ENCODE assay signal across 1 cellular context in genomic region chr1:153565529-153566374, GRCh38.
TF ChIP-seq lines count a peak whose summit lies in the region.

Gene S100A2 (minus strand): TSS chr1:153565844. CDS start chr1:153563877, 1,967 bp downstream.

TF ChIP-seq in HepG2, 621 proteins besides CTCF, POLR2A, EP300 and RAD21 (continued from another document):
- TF ChIP-seq, protein P1, sequence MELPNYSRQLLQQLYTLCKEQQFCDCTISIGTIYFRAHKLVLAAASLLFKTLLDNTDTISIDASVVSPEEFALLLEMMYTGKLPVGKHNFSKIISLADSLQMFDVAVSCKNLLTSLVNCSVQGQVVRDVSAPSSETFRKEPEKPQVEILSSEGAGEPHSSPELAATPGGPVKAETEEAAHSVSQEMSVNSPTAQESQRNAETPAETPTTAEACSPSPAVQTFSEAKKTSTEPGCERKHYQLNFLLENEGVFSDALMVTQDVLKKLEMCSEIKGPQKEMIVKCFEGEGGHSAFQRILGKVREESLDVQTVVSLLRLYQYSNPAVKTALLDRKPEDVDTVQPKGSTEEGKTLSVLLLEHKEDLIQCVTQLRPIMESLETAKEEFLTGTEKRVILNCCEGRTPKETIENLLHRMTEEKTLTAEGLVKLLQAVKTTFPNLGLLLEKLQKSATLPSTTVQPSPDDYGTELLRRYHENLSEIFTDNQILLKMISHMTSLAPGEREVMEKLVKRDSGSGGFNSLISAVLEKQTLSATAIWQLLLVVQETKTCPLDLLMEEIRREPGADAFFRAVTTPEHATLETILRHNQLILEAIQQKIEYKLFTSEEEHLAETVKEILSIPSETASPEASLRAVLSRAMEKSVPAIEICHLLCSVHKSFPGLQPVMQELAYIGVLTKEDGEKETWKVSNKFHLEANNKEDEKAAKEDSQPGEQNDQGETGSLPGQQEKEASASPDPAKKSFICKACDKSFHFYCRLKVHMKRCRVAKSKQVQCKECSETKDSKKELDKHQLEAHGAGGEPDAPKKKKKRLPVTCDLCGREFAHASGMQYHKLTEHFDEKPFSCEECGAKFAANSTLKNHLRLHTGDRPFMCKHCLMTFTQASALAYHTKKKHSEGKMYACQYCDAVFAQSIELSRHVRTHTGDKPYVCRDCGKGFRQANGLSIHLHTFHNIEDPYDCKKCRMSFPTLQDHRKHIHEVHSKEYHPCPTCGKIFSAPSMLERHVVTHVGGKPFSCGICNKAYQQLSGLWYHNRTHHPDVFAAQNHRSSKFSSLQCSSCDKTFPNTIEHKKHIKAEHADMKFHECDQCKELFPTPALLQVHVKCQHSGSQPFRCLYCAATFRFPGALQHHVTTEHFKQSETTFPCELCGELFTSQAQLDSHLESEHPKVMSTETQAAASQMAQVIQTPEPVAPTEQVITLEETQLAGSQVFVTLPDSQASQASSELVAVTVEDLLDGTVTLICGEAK (IDR thresholded peaks at IDR 0.05) = no peak
- TF ChIP-seq, protein P1 (CRISPR knock-in tag; IDR thresholded peaks at IDR 0.05) = no peak
- TF ChIP-seq ZNF160 (CRISPR knock-in tag; IDR thresholded peaks at IDR 0.05) = no peak
- no peak for TF ChIP-seq FOXO1 (CRISPR knock-in tag; IDR thresholded peaks at IDR 0.05)
- 0 out of 2 replicates have a peak, but pooled peaks have one; percentile 28 for TF ChIP-seq HIC2 (CRISPR knock-in tag; IDR thresholded peaks at IDR 0.05; ENCODE audit: low read depth)
- TF ChIP-seq ZNF343 (CRISPR knock-in tag; IDR thresholded peaks at IDR 0.05) = no peak
- 0 out of 2 replicates have a peak, but pooled peaks have one; percentile 6 for TF ChIP-seq PATZ1 (CRISPR knock-in tag; IDR thresholded peaks at IDR 0.05)
- TF ChIP-seq ZNF619 (CRISPR knock-in tag; IDR thresholded peaks at IDR 0.05) = no peak
